In the genomic region with DNA sequence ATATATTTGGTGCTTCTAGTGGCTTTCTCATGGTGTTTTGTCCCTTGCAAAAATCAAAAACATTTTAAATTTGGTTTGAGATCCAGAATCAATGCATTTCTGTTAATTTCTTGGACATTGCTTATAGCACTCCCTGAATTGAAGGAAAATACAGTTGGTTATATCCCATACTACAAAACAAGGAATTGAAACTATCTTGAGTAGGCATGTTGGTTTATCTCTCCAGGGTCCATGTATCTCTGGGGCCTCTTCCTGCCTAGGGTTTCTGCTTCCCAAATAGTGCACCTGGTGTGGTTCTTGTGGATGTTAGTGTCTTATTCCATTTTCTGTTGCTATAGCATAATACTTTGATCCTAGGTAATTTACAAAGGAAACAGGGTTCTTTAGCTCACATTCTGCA, we compare ENCODE assay signal across 21 cellular contexts.
"Had no signal": no experiment of that assay in that cellular context is flagged by ENCODE, and none has a peak within 500 bp of the region (broad histone marks: within the 10 kb centered on the region; RNA-seq: fewer than 3 reads in every experiment).

No MANE protein-coding gene starts in this region.

- H3K4me1 ChIP-seq: stomach had no signal

- H3K27me3 ChIP-seq: dorsolateral prefrontal cortex, heart left ventricle, neutrophil, spleen, stomach, transverse colon had no signal

- FAIRE-seq: endometrium, frontal cortex had no signal

- H3K27ac ChIP-seq: coronary artery, dorsolateral prefrontal cortex, heart left ventricle, neutrophil, spleen, stomach, thoracic aorta, transverse colon had no signal

- H3K9me3 Mint-ChIP-seq: naive thymus-derived CD8-positive, alpha-beta T cell had no signal

- H3K9me3 ChIP-seq: heart left ventricle, neutrophil, spleen, stomach, thoracic aorta, transverse colon had no signal

- H3K4me3 Mint-ChIP-seq: naive thymus-derived CD8-positive, alpha-beta T cell had no signal

- H3K27me3 Mint-ChIP-seq: naive thymus-derived CD8-positive, alpha-beta T cell had no signal

- DNase-seq: dorsolateral prefrontal cortex; effector CD8-positive, alpha-beta T cell; heart left ventricle; hippocampal formation; left colon; naive thymus-derived CD8-positive, alpha-beta T cell; spleen; stimulated activated CD4-positive, alpha-beta T cell treated with anti-CD3 and anti-CD28 coated beads, Interleukin-15, amount 100 ng/mL, for 24 hours; stimulated activated CD4-positive, alpha-beta T cell treated with anti-CD3 and anti-CD28 coated beads, Interleukin-1b, Interleukin-23, amount 100 ng/mL, for 48 hours; stimulated activated CD4-positive, alpha-beta T cell treated with anti-CD3 and anti-CD28 coated beads, Interleukin-4, amount 100 ng/mL, for 24 hours; stimulated activated naive CD4-positive, alpha-beta T cell; stomach; substantia nigra; transverse colon had no signal

- H3K36me3 ChIP-seq: heart left ventricle, neutrophil, spleen, stomach, thoracic aorta, transverse colon had no signal

- H3K4me3 ChIP-seq: coronary artery, dorsolateral prefrontal cortex, heart left ventricle, spleen, stomach, thoracic aorta, transverse colon had no signal

- ATAC-seq: esophagus mucosa; heart left ventricle; naive thymus-derived CD8-positive, alpha-beta T cell; sciatic nerve had no signal
